8 cellular contexts compared by ENCODE assay signal in genomic region chr11:117327567-117328413, GRCh38. TPM values are rescaled to one million over a fixed set of nuclear protein-coding genes. Genes with fewer than 3 reads are reported as not detected.
DNase-seq lines count a peak whose midpoint lies in the region; ATAC-seq and TF ChIP-seq lines count a peak whose summit lies in the region.

Gene CEP164, plus strand, starts transcription at chr11:117327854. Its CDS starts 10,733 bp downstream, at chr11:117338587.

- CTCF ChIA-PET in CD8-positive, alpha-beta T cell (lab: Charles Lee): no interaction called here

- no peak for TF ChIP-seq CTCF in CD8-positive, alpha-beta T cell (IDR thresholded peaks at IDR 0.05)

- no peak within 1 kb of the TSS for H3K4me3 Mint-ChIP-seq in CD8-positive, alpha-beta T cell

- peak; percentile 90 for ATAC-seq in CD8-positive, alpha-beta T cell
- peak; percentile 96 for ATAC-seq in GM19467 (IDR thresholded peaks at IDR 0.05; ENCODE audit: unreplicated experiment)

- H3K36me3 ChIP-seq in CD8-positive, alpha-beta T cell (ENCODE audit: insufficient read depth, low read length): no peaks in the 10 kb centered on the region
- no peaks in the 10 kb centered on the region for H3K36me3 ChIP-seq in effector memory CD4-positive, alpha-beta T cell (ENCODE audit: control insufficient read depth, insufficient read depth, low read length)

- peak within 1 kb of the TSS; percentile 64 for H3K4me3 ChIP-seq in CD8-positive, alpha-beta T cell (ENCODE audit: low read depth, low read length)
- peak within 1 kb of the TSS; percentile 73 for H3K4me3 ChIP-seq in effector memory CD4-positive, alpha-beta T cell (ENCODE audit: insufficient read depth, low read depth, low read length, poor library complexity, severe bottlenecking)

- no peaks in the 10 kb centered on the region for H3K27me3 ChIP-seq in CD8-positive, alpha-beta T cell (ENCODE audit: insufficient read depth, low read length)
- no peaks in the 10 kb centered on the region for H3K27me3 ChIP-seq in effector memory CD4-positive, alpha-beta T cell (replicated peaks; ENCODE audit: control insufficient read depth, insufficient read depth, low read length, poor library complexity, severe bottlenecking)

- H3K9me3 ChIP-seq in CD8-positive, alpha-beta T cell (ENCODE audit: low read length): no peaks in the 10 kb centered on the region
- no peaks in the 10 kb centered on the region for H3K9me3 ChIP-seq in effector memory CD4-positive, alpha-beta T cell (ENCODE audit: control insufficient read depth, low read length)

- peak; percentile 90 to 96 (median 92) for DNase-seq in CD8-positive, alpha-beta T cell
- DNase-seq in HS-27A (ENCODE audit: low read depth) (peak; percentile 69), NK-92 (lab: John Stamatoyannopoulos, UW; ENCODE audit: unreplicated experiment) (peak; percentile 65), lung microvascular endothelial cell (ENCODE audit: low read depth in 2 of 2) (peak; percentile 97)
- peak; percentile 86 to 87 for DNase-seq in activated CD8-positive, alpha-beta memory T cell treated with anti-CD3 and anti-CD28 coated beads for 1 hour (ENCODE audit: extremely low read depth in 1 of 2, low read depth in 1 of 2)
- DNase-seq in effector memory CD4-positive, alpha-beta T cell: peak; percentile 84 to 93 (median 92)
- DNase-seq in stimulated activated CD4-positive, alpha-beta T cell treated with anti-CD3 and anti-CD28 coated beads, TNF-alpha, amount 100 ng/mL, for 48 hours (ENCODE audit: low read depth in 3 of 3): peak; percentile 87 to 92 (median 89)

- no peak within 1 kb of the TSS for H3K27ac Mint-ChIP-seq in CD8-positive, alpha-beta T cell

- H3K4me1 Mint-ChIP-seq in CD8-positive, alpha-beta T cell (ENCODE audit: low read depth): peaks cover 9% of the 10 kb centered on the region

- H3K4me1 ChIP-seq in CD8-positive, alpha-beta T cell (ENCODE audit: insufficient read depth, low read length): peaks cover 9% of the 10 kb centered on the region
- peaks cover 9% of the 10 kb centered on the region for H3K4me1 ChIP-seq in effector memory CD4-positive, alpha-beta T cell (ENCODE audit: control insufficient read depth, insufficient read depth, low read length, poor library complexity, severe bottlenecking)

- H3K9me3 Mint-ChIP-seq in CD8-positive, alpha-beta T cell: no peaks in the 10 kb centered on the region

- intact Hi-C loops in CD8-positive, alpha-beta T cell (cut with DNase I, micrococcal nuclease): loop anchor here (1.0 to 10.0 kb wide), 8 partner anchors 95 to 555 kb away; partner anchors contain the start of genes BUD13 (in 2 of the 2), PAFAH1B2 (in 2 of the 2), PCSK7 (in 2 of the 2) and RNF214 (in 2 of the 2)

- peak within 1 kb of the TSS; percentile 92 for H3K27ac ChIP-seq in CD8-positive, alpha-beta T cell (ENCODE audit: low read depth, low read length)
- H3K27ac ChIP-seq in effector memory CD4-positive, alpha-beta T cell (ENCODE audit: insufficient read depth, low read length, poor library complexity, severe bottlenecking): peak within 1 kb of the TSS; percentile 86

- H3K27me3 Mint-ChIP-seq in CD8-positive, alpha-beta T cell (ENCODE audit: low read depth): no peaks in the 10 kb centered on the region

- POLR2A ChIA-PET in CD8-positive, alpha-beta T cell (lab: Charles Lee): interaction anchor here (0.8 to 1.8 kb wide), 6 partner anchors 9 to 149 kb away, joined by 3 to 8 read pairs (median 4); partner anchors contain the start of genes PCSK7, RNF214 and SIDT2

- no peaks in the 10 kb centered on the region for H3K36me3 Mint-ChIP-seq in CD8-positive, alpha-beta T cell

RNA-seq across cellular contexts. Expression of gene CEP164, which starts in this region (rescaled TPM):
- total RNA-seq in CD8-positive, alpha-beta T cell: 10 to 100 TPM; 23.9 to 28.4 TPM
- 11.9 and 13.3 TPM in 2 replicates for total RNA-seq in lung microvascular endothelial cell

Comparison
In these comparisons a context has a peak if more than half of its experiments do, and no peak if none do; other contexts are left out.
1. Peak in every context shown above with its lines: DNase-seq, ATAC-seq, H3K4me3 ChIP-seq and H3K27ac ChIP-seq.